ENCODE assay signal across 13 cellular contexts in genomic region chr21:38950388-38951094, GRCh38.
DNase-seq lines count a peak whose midpoint lies in the region; FAIRE-seq lines count a peak whose summit lies in the region.
"Had no signal": no experiment of that assay in that cellular context is flagged by ENCODE, and none has a peak within 500 bp of the region (broad histone marks: within the 10 kb centered on the region; RNA-seq: fewer than 3 reads in every experiment).

No MANE protein-coding gene starts in this region.

- H3K4me2 ChIP-seq in skeletal muscle satellite cell (ENCODE audit: low read length), result peak overlapping the region; percentile 39

- H3K9ac ChIP-seq in skeletal muscle satellite cell (ENCODE audit: low read depth, low read length), result peak overlapping the region; percentile 27

- peaks cover 29% of the 10 kb centered on the region for H3K4me1 ChIP-seq in skeletal muscle satellite cell (ENCODE audit: control insufficient read depth, insufficient read depth, low read length)

- no peaks in the 10 kb centered on the region for H3K36me3 ChIP-seq in skeletal muscle satellite cell (ENCODE audit: insufficient read depth, low read length)

- FAIRE-seq in RCC 7860 (lab: Jason Lieb, UNC), result no peak
- FAIRE-seq: GM12878, H1 had no signal

- no peaks in the 10 kb centered on the region for H3K9me3 ChIP-seq in skeletal muscle satellite cell (replicated peaks; ENCODE audit: low read length)

- no peak overlapping the region for H3K4me3 ChIP-seq in skeletal muscle satellite cell (ENCODE audit: low read length)
- H3K4me3 ChIP-seq: GM12878 had no signal

- peaks cover 12% of the 10 kb centered on the region for H3K27me3 Mint-ChIP-seq in activated naive CD4-positive, alpha-beta T cell treated with anti-CD3 and anti-CD28 coated beads, Interleukin-2, amount 10 ng/mL, durations not matched to agents 7 days and 5 days

- no peaks in the 10 kb centered on the region for H3K9me3 Mint-ChIP-seq in activated naive CD4-positive, alpha-beta T cell treated with anti-CD3 and anti-CD28 coated beads, Interleukin-2, amount 10 ng/mL, durations not matched to agents 7 days and 5 days

- no peaks in the 10 kb centered on the region for H3K36me3 Mint-ChIP-seq in activated naive CD4-positive, alpha-beta T cell treated with anti-CD3 and anti-CD28 coated beads, Interleukin-2, amount 10 ng/mL, durations not matched to agents 7 days and 5 days

- H3K4me3 Mint-ChIP-seq in activated naive CD4-positive, alpha-beta T cell treated with anti-CD3 and anti-CD28 coated beads, Interleukin-2, amount 10 ng/mL, durations not matched to agents 7 days and 5 days, result no peak overlapping the region
- H3K4me3 Mint-ChIP-seq: stimulated activated naive CD8-positive, alpha-beta T cell treated with anti-CD3 and anti-CD28 coated beads, Interleukin-15, amount 100 ng/mL, for 72 hours had no signal

- H3K27me3 ChIP-seq in skeletal muscle satellite cell (ENCODE audit: control insufficient read depth, insufficient read depth, low read length), result peaks cover 26% of the 10 kb centered on the region

- DNase-seq in GM03348 (ENCODE audit: low spot score) (peak; percentile 21), NCI-H226 (peak; percentile 42), fibroblast of gingiva (ENCODE audit: low read depth) (peak; percentile 49), RCC 7860 (ENCODE audit: low spot score) (no peak), AG08395 (ENCODE audit: low spot score) (no peak)
- no peak for DNase-seq in activated naive CD4-positive, alpha-beta T cell treated with anti-CD3 and anti-CD28 coated beads, Interleukin-2, amount 10 ng/mL, durations not matched to agents 7 days and 5 days
- DNase-seq: hippocampal formation; KG1; SHP77; stimulated activated naive CD8-positive, alpha-beta T cell treated with anti-CD3 and anti-CD28 coated beads, Interleukin-15, amount 100 ng/mL, for 72 hours had no signal

- no peak overlapping the region for H3K27ac Mint-ChIP-seq in activated naive CD4-positive, alpha-beta T cell treated with anti-CD3 and anti-CD28 coated beads, Interleukin-2, amount 10 ng/mL, durations not matched to agents 7 days and 5 days

- H3K4me1 Mint-ChIP-seq in activated naive CD4-positive, alpha-beta T cell treated with anti-CD3 and anti-CD28 coated beads, Interleukin-2, amount 10 ng/mL, durations not matched to agents 7 days and 5 days, result no peaks in the 10 kb centered on the region

- CTCF ChIA-PET in activated naive CD4-positive, alpha-beta T cell treated with anti-CD3 and anti-CD28 coated beads, Interleukin-2, amount 10 ng/mL, durations not matched to agents 7 days and 5 days (lab: Charles Lee), result no interaction called here

Comparison
In these comparisons a context has a peak if more than half of its experiments do, and no peak if none do; other contexts are left out.
1. DNase-seq: peak in GM03348 (single experiment), NCI-H226 (single experiment) and fibroblast of gingiva (single experiment); none in RCC 7860 (single experiment), activated naive CD4-positive, alpha-beta T cell treated with anti-CD3 and anti-CD28 coated beads, Interleukin-2, amount 10 ng/mL, durations not matched to agents 7 days and 5 days (single experiment) and AG08395 (single experiment).